10 cellular contexts compared by ENCODE assay signal in genomic region chr18:54608008-54608642, GRCh38.
DNase-seq lines count a peak whose midpoint lies in the region.
"Had no signal": no experiment of that assay in that cellular context is flagged by ENCODE, and none has a peak within 500 bp of the region (broad histone marks: within the 10 kb centered on the region; RNA-seq: fewer than 3 reads in every experiment).

No MANE protein-coding gene starts in this region.

- DNase-seq in EH (ENCODE audit: low read depth) (peak; percentile 20), MV-4-11 (lab: John Stamatoyannopoulos, UW) (peak; percentile 21), SIG-M5 treated with dmso at 0.1 percent for 504 hours (lab: John Stamatoyannopoulos, UW; ENCODE audit: unreplicated experiment) (no peak), NCI-H1417 (lab: John Stamatoyannopoulos, UW) (no peak), superior temporal gyrus (ENCODE audit: extremely low spot score) (no peak)
- DNase-seq in activated CD8-positive, alpha-beta memory T cell treated with anti-CD3 and anti-CD28 coated beads, Interleukin-2, amount 50 U/mL, for 4 hours, result no peak
- DNase-seq: activated naive CD4-positive, alpha-beta T cell treated with anti-CD3 and anti-CD28 coated beads, Interleukin-2, amount 10 ng/mL, durations not matched to agents 7 days and 5 days; hypothalamus had no signal

- H3K27me3 ChIP-seq in endocrine pancreas (ENCODE audit: control insufficient read depth, insufficient read depth, low read length) (no peaks in the 10 kb centered on the region), muscle layer of duodenum (ENCODE audit: low read depth, low read length) (no peaks in the 10 kb centered on the region)

- H3K4me3 ChIP-seq in endocrine pancreas (ENCODE audit: control insufficient read depth, insufficient read depth, low read length) (peak overlapping the region; percentile 100), muscle layer of duodenum (ENCODE audit: low read depth in 1 of 2, low read length in 2 of 2) (peak overlapping the region in 1 of 2 donors; percentile 28)

- peak overlapping the region; percentile 57 for H3K27ac ChIP-seq in muscle layer of duodenum (ENCODE audit: low read length)

- no peaks in the 10 kb centered on the region for H3K36me3 ChIP-seq in endocrine pancreas (ENCODE audit: control insufficient read depth, insufficient read depth, low read length)
- H3K36me3 ChIP-seq in muscle layer of duodenum (ENCODE audit: control insufficient read depth in 1 of 2, insufficient read depth in 2 of 2, low read length in 2 of 2), result no peaks in the 10 kb centered on the region

- H3K9me3 ChIP-seq in endocrine pancreas (ENCODE audit: control insufficient read depth, low read length), result no peaks in the 10 kb centered on the region
- H3K9me3 ChIP-seq in muscle layer of duodenum (ENCODE audit: control insufficient read depth in 1 of 2, low read length in 2 of 2), result no peaks in the 10 kb centered on the region

- peaks cover 7% of the 10 kb centered on the region for H3K4me1 ChIP-seq in endocrine pancreas (ENCODE audit: control insufficient read depth, insufficient read depth, low read length)
- no peaks in the 10 kb centered on the region for H3K4me1 ChIP-seq in muscle layer of duodenum (ENCODE audit: control insufficient read depth in 1 of 2, insufficient read depth in 2 of 2, low read length in 2 of 2)

- no peak overlapping the region for H3K9ac ChIP-seq in endocrine pancreas (ENCODE audit: control insufficient read depth, insufficient read depth, low read length)

Comparison
In these comparisons a context has a peak if more than half of its experiments do, and no peak if none do; other contexts are left out.
1. DNase-seq: peak in EH (single experiment) and MV-4-11 (single experiment); none in SIG-M5 treated with dmso at 0.1 percent for 504 hours (single experiment), NCI-H1417 (0 of 3), superior temporal gyrus (single experiment) and activated CD8-positive, alpha-beta memory T cell treated with anti-CD3 and anti-CD28 coated beads, Interleukin-2, amount 50 U/mL, for 4 hours (single experiment).